ENCODE assay signal across 8 cellular contexts in the genomic region with DNA sequence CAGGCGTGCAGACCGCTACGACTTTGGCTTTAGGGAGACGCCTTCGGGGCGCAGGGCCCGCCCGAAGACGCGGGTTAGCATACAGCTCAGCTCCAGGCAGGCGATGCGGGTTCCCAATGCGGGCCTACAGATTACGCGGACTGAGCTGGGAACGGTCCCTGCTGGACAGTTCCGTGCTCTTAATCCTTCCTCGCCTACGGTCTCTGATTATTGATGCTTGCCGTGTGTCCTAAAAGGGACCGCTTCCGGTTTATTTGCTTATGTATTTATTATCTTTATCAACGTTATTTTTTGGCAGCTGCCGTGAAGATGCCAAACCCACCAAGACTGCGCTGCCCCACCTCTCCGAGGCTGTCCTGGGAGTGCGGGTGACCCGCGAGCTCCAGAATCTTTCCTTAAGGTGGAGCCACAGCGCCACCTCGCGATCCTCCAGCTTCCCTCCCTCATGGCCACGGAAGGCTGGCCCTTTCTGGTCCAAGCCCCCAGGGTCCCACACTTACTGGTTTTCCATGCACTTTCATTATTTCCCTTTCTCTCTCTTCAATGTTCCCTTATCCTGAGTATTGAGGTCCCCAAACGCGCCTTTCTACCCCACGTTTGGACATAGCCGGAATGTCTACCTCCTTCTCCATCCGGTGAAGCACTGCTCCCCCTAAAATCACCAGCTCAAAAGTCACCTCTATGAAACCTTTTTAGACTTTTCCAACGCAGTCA. TPM values are rescaled to one million over a fixed set of nuclear protein-coding genes. Genes with fewer than 3 reads are reported as not detected.
DNase-seq lines count a peak whose midpoint lies in the region; ATAC-seq and TF ChIP-seq lines count a peak whose summit lies in the region.

No MANE protein-coding gene starts in this region.

- no peak overlapping the region for H3K27ac ChIP-seq in smooth muscle cell (ENCODE audit: low read depth)

- peak; percentile 87 for DNase-seq in GM03348 (ENCODE audit: low spot score)
- peak; percentile 27 to 62 (median 57) for DNase-seq in T-helper 2 cell
- peak; percentile 72 for DNase-seq in astrocyte of the spinal cord (ENCODE audit: low read depth, low spot score)
- DNase-seq in smooth muscle cell (lab: John Stamatoyannopoulos, UW; ENCODE audit: unreplicated experiment) = peak; percentile 31
- no peak for DNase-seq in NCI-H1048 (lab: John Stamatoyannopoulos, UW)

- no peak overlapping the region for H3K9ac ChIP-seq in smooth muscle cell (ENCODE audit: low read depth)

- H3K79me2 ChIP-seq in smooth muscle cell (ENCODE audit: low read depth) = no peaks in the 10 kb centered on the region

- H3F3A ChIP-seq in smooth muscle cell (ENCODE audit: low read depth) = no peaks in the 10 kb centered on the region

- H2AFZ ChIP-seq in smooth muscle cell (ENCODE audit: low read depth) = no peak overlapping the region

- peaks cover 2% of the 10 kb centered on the region for H3K9me3 ChIP-seq in iPS-18c (ENCODE audit: control insufficient read depth, insufficient read depth, low read length)
- H3K9me3 ChIP-seq in smooth muscle cell (replicated peaks; ENCODE audit: low read depth) = no peaks in the 10 kb centered on the region

- peak; percentile 94 for TF ChIP-seq CTCF in LNCAP (IDR thresholded peaks at IDR 0.05)
- peak; percentile 90 for TF ChIP-seq CTCF in astrocyte of the spinal cord (IDR thresholded peaks at IDR 0.05; ENCODE audit: low read depth, low read length)
- peak; percentile 97 for TF ChIP-seq CTCF in smooth muscle cell (IDR thresholded peaks at IDR 0.05; ENCODE audit: borderline replicate concordance, insufficient read depth, poor library complexity, severe bottlenecking)

- H3K4me3 ChIP-seq in astrocyte of the spinal cord (ENCODE audit: low read depth, low read length) (peak overlapping the region; percentile 21), iPS-18c (ENCODE audit: insufficient read depth, low read depth, low read length) (peak overlapping the region; percentile 39), smooth muscle cell (peak overlapping the region; percentile 43)

- no peaks in the 10 kb centered on the region for H3K4me1 ChIP-seq in smooth muscle cell (ENCODE audit: low read depth)

- in situ Hi-C loops in astrocyte of the spinal cord (cut with HindIII; ENCODE audit: low sequenced_read_pairs) = loop anchor here (25.0 kb wide), 1 partner anchor 419 kb away; no protein-coding TSS in a partner anchor

- H3K36me3 ChIP-seq in smooth muscle cell (ENCODE audit: low read depth) = no peaks in the 10 kb centered on the region

- peak; percentile 60 for ATAC-seq in GM21825 (IDR thresholded peaks at IDR 0.05; ENCODE audit: unreplicated experiment)

- WGBS in smooth muscle cell (ENCODE audit: low lambda C conversion rate) = 5% methylated on average over 39 of the region's 39 CpGs

- peak overlapping the region; percentile 86 for H3K4me2 ChIP-seq in smooth muscle cell

- no peaks in the 10 kb centered on the region for H4K20me1 ChIP-seq in smooth muscle cell (ENCODE audit: low read depth)

- peaks cover 98% of the 10 kb centered on the region for H3K27me3 ChIP-seq in smooth muscle cell (ENCODE audit: low read depth)

RNA-seq across cellular contexts. Expression of a gene that starts 7.0 kb away (rescaled TPM):
- 1.6 and 2.3 TPM in 2 replicates for total RNA-seq in smooth muscle cell
- polyA plus RNA-seq in smooth muscle cell = 1.5 and 3.3 TPM in 2 replicates
